ENCODE assay signal across 13 cellular contexts in genomic region chr2:127645395-127646291, GRCh38. TPM values are rescaled to one million over a fixed set of nuclear protein-coding genes. Genes with fewer than 3 reads are reported as not detected.
A peak's percentile ranks its signal among the peaks of the same experiment; 100 is the strongest.
DNase-seq lines count a peak whose midpoint lies in the region; ATAC-seq and TF ChIP-seq lines count a peak whose summit lies in the region.
"Had no signal": no experiment of that assay in that cellular context is flagged by ENCODE, and none has a peak within 500 bp of the region (broad histone marks: within the 10 kb centered on the region; RNA-seq: fewer than 3 reads in every experiment).

Gene GPR17, plus strand, starts transcription at chr2:127646153. Its CDS starts 4,583 bp downstream, at chr2:127650736.

- H3K36me3 ChIP-seq in GM23338 (ENCODE audit: insufficient read depth) (no peaks in the 10 kb centered on the region), stomach (peaks cover 0 to 15% (median 5%) of the 10 kb centered on the region in 4 donors)

- no peaks in the 10 kb centered on the region for H3K36me3 Mint-ChIP-seq in GM23338 (ENCODE audit: low read depth)
- no peaks in the 10 kb centered on the region for H3K36me3 Mint-ChIP-seq in activated naive CD4-positive, alpha-beta T cell treated with anti-CD3 and anti-CD28 coated beads, Interleukin-2, amount 10 ng/mL, durations not matched to agents 7 days and 5 days

- H3K27ac ChIP-seq in GM23338 (ENCODE audit: low read depth) (no peak within 1 kb of the TSS), coronary artery (peak within 1 kb of the TSS; percentile 81 to 87), stomach (peak within 1 kb of the TSS in 4 of 5 donors; percentile 53 to 90 (median 68))

- H3K4me3 ChIP-seq in GM23338 = no peak within 1 kb of the TSS
- H3K4me3 ChIP-seq in coronary artery = no peak within 1 kb of the TSS
- no peak within 1 kb of the TSS for H3K4me3 ChIP-seq in stomach

- H3K4me3 Mint-ChIP-seq in GM23338 = no peak within 1 kb of the TSS
- no peak within 1 kb of the TSS for H3K4me3 Mint-ChIP-seq in activated naive CD4-positive, alpha-beta T cell treated with anti-CD3 and anti-CD28 coated beads, Interleukin-2, amount 10 ng/mL, durations not matched to agents 7 days and 5 days

- TF ChIP-seq POLR2A in stomach (IDR thresholded peaks at IDR 0.05) = no peak

- H3K9me3 ChIP-seq in stomach = no peaks in the 10 kb centered on the region

- intact Hi-C loops in stomach (cut with DNase I; ENCODE audit: low total_unique reads) = no loop called here

- H3K27me3 Mint-ChIP-seq in GM23338 (ENCODE audit: insufficient read depth, low read depth, poor library complexity) = peaks cover 8% of the 10 kb centered on the region
- H3K27me3 Mint-ChIP-seq in activated naive CD4-positive, alpha-beta T cell treated with anti-CD3 and anti-CD28 coated beads, Interleukin-2, amount 10 ng/mL, durations not matched to agents 7 days and 5 days = peaks cover 12% of the 10 kb centered on the region

- no peaks in the 10 kb centered on the region for H4K20me1 ChIP-seq in GM23338 (replicated peaks; ENCODE audit: insufficient read depth)

- no peaks in the 10 kb centered on the region for H3F3A ChIP-seq in GM23338 (replicated peaks; ENCODE audit: low read depth)

- H3K27me3 ChIP-seq in GM23338 (ENCODE audit: insufficient read depth) (no peaks in the 10 kb centered on the region), stomach (peaks cover 0 to 3% (median 0%) of the 10 kb centered on the region in 3 donors)

- H3K4me2 ChIP-seq in GM23338 = no peak within 1 kb of the TSS

- H3K9me3 Mint-ChIP-seq in GM23338 = no peaks in the 10 kb centered on the region
- no peaks in the 10 kb centered on the region for H3K9me3 Mint-ChIP-seq in activated naive CD4-positive, alpha-beta T cell treated with anti-CD3 and anti-CD28 coated beads, Interleukin-2, amount 10 ng/mL, durations not matched to agents 7 days and 5 days

- peak within 1 kb of the TSS; percentile 66; the same call in 1 of the 2 replicates for H3K27ac Mint-ChIP-seq in GM23338
- no peak within 1 kb of the TSS for H3K27ac Mint-ChIP-seq in activated naive CD4-positive, alpha-beta T cell treated with anti-CD3 and anti-CD28 coated beads, Interleukin-2, amount 10 ng/mL, durations not matched to agents 7 days and 5 days

- no peaks in the 10 kb centered on the region for H3K79me2 ChIP-seq in GM23338 (replicated peaks; ENCODE audit: insufficient read depth)

- H2AFZ ChIP-seq in GM23338 = no peak within 1 kb of the TSS

- ATAC-seq in GM23338 (no peak), GM18867 (IDR thresholded peaks at IDR 0.05; ENCODE audit: unreplicated experiment) (no peak), GM19023 (IDR thresholded peaks at IDR 0.05; ENCODE audit: unreplicated experiment) (no peak)
- ATAC-seq: SK-N-SH treated with all-trans-retinoic acid at 6 μM for 48 hours had no signal

- CTCF ChIA-PET in activated naive CD4-positive, alpha-beta T cell treated with anti-CD3 and anti-CD28 coated beads, Interleukin-2, amount 10 ng/mL, durations not matched to agents 7 days and 5 days (lab: Charles Lee) = interaction anchor here (2.7 kb wide), 1 partner anchor 54 kb away, joined by 12 read pairs; no protein-coding TSS in a partner anchor

- H3K4me1 ChIP-seq in GM23338 (ENCODE audit: insufficient read depth) (no peaks in the 10 kb centered on the region), stomach (peaks cover 7 to 85% (median 47%) of the 10 kb centered on the region in 4 donors)

- no peaks in the 10 kb centered on the region for H3K9me2 ChIP-seq in GM23338 (ENCODE audit: insufficient read depth)

- WGBS in stomach, 5 donors = 57 to 70% (median 61%) methylated on average over 31 to 37 of the region's 37 CpGs

- peaks cover 11% of the 10 kb centered on the region for H3K4me1 Mint-ChIP-seq in GM23338
- peaks cover 46% of the 10 kb centered on the region for H3K4me1 Mint-ChIP-seq in activated naive CD4-positive, alpha-beta T cell treated with anti-CD3 and anti-CD28 coated beads, Interleukin-2, amount 10 ng/mL, durations not matched to agents 7 days and 5 days

- no peak for DNase-seq in GM23338 (ENCODE audit: low spot score)
- no peak for DNase-seq in coronary artery (ENCODE audit: low spot score)
- DNase-seq in medulla oblongata (ENCODE audit: extremely low spot score) = peak; percentile 70
- no peak for DNase-seq in stomach
- DNase-seq in activated naive CD4-positive, alpha-beta T cell treated with anti-CD3 and anti-CD28 coated beads, Interleukin-2, amount 10 ng/mL, durations not matched to agents 7 days and 5 days = no peak
- no peak for DNase-seq in activated CD4-positive, alpha-beta T cell treated with anti-CD3 and anti-CD28 coated beads for 1 hour
- DNase-seq: NCI-H69; stimulated activated naive CD4-positive, alpha-beta T cell treated with Interleukin-2 at 50 U/mL for 16 hours had no signal

- TF ChIP-seq CTCF in GM23338 (conservative IDR thresholded peaks at IDR 0.05; ENCODE audit: low read depth in 2 of 2) (no peak), coronary artery (IDR thresholded peaks at IDR 0.05) (no peak), stomach (IDR thresholded peaks at IDR 0.05) (no peak)

- no peak for TF ChIP-seq EP300 in stomach (IDR thresholded peaks at IDR 0.05)

TF ChIP-seq in GM23338, 12 proteins besides CTCF, POLR2A, EP300 and RAD21:
- TF ChIP-seq REST (IDR thresholded peaks at IDR 0.05; ENCODE audit: unreplicated experiment) = no peak
- TF ChIP-seq POLR2AphosphoS5 (IDR thresholded peaks at IDR 0.05; ENCODE audit: low read depth) = no peak
TF ChIP-seq in GM23338: peak in this region for 0.

RNA-seq across cellular contexts. Expression of gene GPR17, which starts in this region (rescaled TPM):
- total RNA-seq in GM23338 (2014; rRNA removed; shearing (Covaris generic)) = not detected in 2 replicates
- polyA plus RNA-seq in GM23338 (2016; fragmentation: Nextera tagmentation; extraction: Ambion mirVana) (not detected in 2 replicates), stomach (under 1 TPM; 0.19 to 0.61 (median 0.25) TPM)
- total RNA-seq in stomach = not detected
- total RNA-seq: dermis blood vessel endothelial cell, glomerular endothelial cell had no signal
